Comparison of ENCODE assay signal across 26 cellular contexts in genomic region chr3:37103103-37103815, GRCh38.
DNase-seq lines count a peak whose midpoint lies in the region; ATAC-seq and TF ChIP-seq lines count a peak whose summit lies in the region.
"Had no signal": no experiment of that assay in that cellular context is flagged by ENCODE, and none has a peak within 500 bp of the region (broad histone marks: within the 10 kb centered on the region; RNA-seq: fewer than 3 reads in every experiment).

No MANE protein-coding gene starts in this region.

- H3K4me1 ChIP-seq in Caco-2 (no peaks in the 10 kb centered on the region), IMR-90 (ENCODE audit: control insufficient read depth, insufficient read depth, low read length) (peaks cover 4% of the 10 kb centered on the region; the same call in 1 of the 2 replicates), parathyroid adenoma (peaks cover 15% of the 10 kb centered on the region)
- no peaks in the 10 kb centered on the region for H3K4me1 ChIP-seq in effector memory CD4-positive, alpha-beta T cell (ENCODE audit: control insufficient read depth, insufficient read depth, low read length, poor library complexity, severe bottlenecking)
- H3K4me1 ChIP-seq: BE2C, psoas muscle, sigmoid colon, testis, vagina had no signal

- H3K4ac ChIP-seq in IMR-90 (ENCODE audit: low read depth, low read length) = no peak overlapping the region; the same call in 1 of the 2 replicates

- no peak overlapping the region for H3K4me2 ChIP-seq in IMR-90 (ENCODE audit: low read depth, low read length)
- H3K4me2 ChIP-seq in parathyroid adenoma (ENCODE audit: low read length) = no peak overlapping the region
- H3K4me2 ChIP-seq: PC-9 had no signal

- TF ChIP-seq POLR2A in IMR-90 (IDR thresholded peaks at IDR 0.05; ENCODE audit: low read depth, low read length) = no peak

- no peak for ATAC-seq in IMR-90 (ENCODE audit: low read depth)
- no peak for ATAC-seq in HG03457 (IDR thresholded peaks at IDR 0.05; ENCODE audit: unreplicated experiment)
- no peak for ATAC-seq in GM18519 (IDR thresholded peaks at IDR 0.05; ENCODE audit: low FRiP score, unreplicated experiment)
- ATAC-seq: HepG2; psoas muscle; Right ventricle myocardium inferior; stimulated activated naive CD8-positive, alpha-beta T cell treated with anti-CD3 and anti-CD28 coated beads, Interleukin-15, Interleukin-2, amounts not matched to agents 100 U/mL and 50 U/mL, for 24 hours had no signal

- no peaks in the 10 kb centered on the region for H3K9me3 Mint-ChIP-seq in Caco-2 (ENCODE audit: unreplicated experiment)
- no peaks in the 10 kb centered on the region for H3K9me3 Mint-ChIP-seq in activated CD4-positive, alpha-beta T cell treated with anti-CD3 and anti-CD28 coated beads, Interleukin-2, amount 10 ng/mL, durations not matched to agents 7 days and 5 days
- H3K9me3 Mint-ChIP-seq: activated naive CD4-positive, alpha-beta T cell treated with anti-CD3 and anti-CD28 coated beads, Interleukin-2, amount 10 ng/mL, durations not matched to agents 7 days and 5 days; brain had no signal

- H3K9ac ChIP-seq in IMR-90 (ENCODE audit: low read depth, low read length) (no peak overlapping the region), parathyroid adenoma (no peak overlapping the region)

- peaks cover 15 to 52% of the 10 kb centered on the region in 2 experiments for H3K79me1 ChIP-seq in IMR-90 (ENCODE audit: low read depth in 1 of 2, low read length in 2 of 2)

- BruUV-seq in Caco-2 (replicated peaks; lab: Mats Ljungman, UMichigan) = no TSS peak
- no TSS peak for BruUV-seq in IMR-90 (replicated peaks; lab: Mats Ljungman, UMichigan)

- H3K18ac ChIP-seq in IMR-90 (ENCODE audit: low read depth, low read length) = no peak overlapping the region

- DNase-seq in Caco-2 (no peak), IMR-90 (no peak), kidney glomerular epithelial cell (lab: John Stamatoyannopoulos, UW) (peak; percentile 46)
- no peak for DNase-seq in effector memory CD4-positive, alpha-beta T cell
- DNase-seq in activated CD4-positive, alpha-beta T cell treated with anti-CD3 and anti-CD28 coated beads, Interleukin-2, amount 10 ng/mL, durations not matched to agents 7 days and 5 days = no peak
- DNase-seq: activated CD4-positive, alpha-beta T cell treated with anti-CD3 and anti-CD28 coated beads, Interleukin-2, amount 50 U/mL, for 1 hour; activated naive CD4-positive, alpha-beta T cell treated with anti-CD3 and anti-CD28 coated beads, Interleukin-2, amount 10 ng/mL, durations not matched to agents 7 days and 5 days; BE2C; islet precursor cell; NCI-H1105 treated with DMSO at 0.1 percent for 48 hours; NCI-H1930; NCI-H524; NK-92 treated with Interleukin-12 subunit alpha and Interleukin-12 subunit beta, amount 100 ng/mL, for 24 hours; PC-9; psoas muscle; sigmoid colon; stimulated activated naive CD8-positive, alpha-beta T cell treated with anti-CD3 and anti-CD28 coated beads, Interleukin-15, Interleukin-2, amounts not matched to agents 100 U/mL and 50 U/mL, for 24 hours; testis had no signal

- H3K27ac ChIP-seq in IMR-90 (ENCODE audit: insufficient read depth, low read length) (no peak overlapping the region), parathyroid adenoma (peak overlapping the region; percentile 63)
- no peak overlapping the region for H3K27ac ChIP-seq in effector memory CD4-positive, alpha-beta T cell (ENCODE audit: insufficient read depth, low read length, poor library complexity, severe bottlenecking)
- H3K27ac ChIP-seq: epithelial cell of prostate, PC-9, psoas muscle, sigmoid colon, testis, vagina had no signal

- 92% methylated on average over 2 of the region's 2 CpGs; no CpG with 5 or more reads in 1 of the 2 experiments for WGBS in IMR-90 (ENCODE audit: extremely low coverage in 2 of 2, insufficient read length in 1 of 2), 2 experiments

- H2BK20ac ChIP-seq in IMR-90 (ENCODE audit: low read depth, low read length) = no peak overlapping the region

- no peak overlapping the region for H2AK9ac ChIP-seq in IMR-90 (replicated peaks; ENCODE audit: low read depth, low read length, poor library complexity)

- no peak for TF ChIP-seq CTCF in Caco-2 (IDR thresholded peaks at IDR 0.05; ENCODE audit: insufficient read depth in 1 of 2, low read depth in 1 of 2, low read length in 1 of 2, severe bottlenecking in 1 of 2, unreplicated experiment in 1 of 2)
- TF ChIP-seq CTCF in IMR-90 (conservative IDR thresholded peaks at IDR 0.05; ENCODE audit: low read depth, low read length) = no peak
- no peak for TF ChIP-seq CTCF in parathyroid adenoma (IDR thresholded peaks at IDR 0.05)

- no peaks in the 10 kb centered on the region for H3K79me2 ChIP-seq in parathyroid adenoma

- H3K4me3 Mint-ChIP-seq in Caco-2 (ENCODE audit: unreplicated experiment) = no peak overlapping the region
- no peak overlapping the region for H3K4me3 Mint-ChIP-seq in activated CD4-positive, alpha-beta T cell treated with anti-CD3 and anti-CD28 coated beads, Interleukin-2, amount 10 ng/mL, durations not matched to agents 7 days and 5 days
- H3K4me3 Mint-ChIP-seq: activated naive CD4-positive, alpha-beta T cell treated with anti-CD3 and anti-CD28 coated beads, Interleukin-2, amount 10 ng/mL, durations not matched to agents 7 days and 5 days; brain had no signal

- no peaks in the 10 kb centered on the region for H3K27me3 ChIP-seq in Caco-2 (replicated peaks; ENCODE audit: control insufficient read depth, insufficient read depth, low read length)
- H3K27me3 ChIP-seq in IMR-90 (ENCODE audit: control insufficient read depth, insufficient read depth, low read length) = no peaks in the 10 kb centered on the region
- H3K27me3 ChIP-seq in parathyroid adenoma (ENCODE audit: control insufficient read depth, insufficient read depth, low read length) = no peaks in the 10 kb centered on the region
- no peaks in the 10 kb centered on the region for H3K27me3 ChIP-seq in effector memory CD4-positive, alpha-beta T cell (replicated peaks; ENCODE audit: control insufficient read depth, insufficient read depth, low read length, poor library complexity, severe bottlenecking)
- H3K27me3 ChIP-seq: BE2C, sigmoid colon, testis, vagina had no signal

- no peaks in the 10 kb centered on the region; the same call in 1 of the 2 replicates for H4K20me1 ChIP-seq in IMR-90 (ENCODE audit: insufficient read depth, low read length)

- H3K9me1 ChIP-seq in IMR-90 (ENCODE audit: insufficient read depth, low read length) = peaks cover 3% of the 10 kb centered on the region; the same call in 1 of the 2 replicates

- H2BK15ac ChIP-seq in IMR-90 (ENCODE audit: low read depth, low read length) = no peak overlapping the region

- H3K9me3 ChIP-seq in Caco-2 = no peaks in the 10 kb centered on the region; the same call in 1 of the 2 replicates
- no peaks in the 10 kb centered on the region for H3K9me3 ChIP-seq in IMR-90 (ENCODE audit: control insufficient read depth, insufficient read depth, low read length)
- no peaks in the 10 kb centered on the region for H3K9me3 ChIP-seq in parathyroid adenoma (ENCODE audit: control insufficient read depth, low read length)
- H3K9me3 ChIP-seq in effector memory CD4-positive, alpha-beta T cell (ENCODE audit: control insufficient read depth, low read length) = no peaks in the 10 kb centered on the region
- H3K9me3 ChIP-seq: BE2C, psoas muscle, sigmoid colon, testis, vagina had no signal

- no peak overlapping the region for H4K91ac ChIP-seq in IMR-90 (ENCODE audit: insufficient read depth, low read depth, low read length)

- H2AFZ ChIP-seq in IMR-90 (replicated peaks; ENCODE audit: low read length, poor library complexity) = no peak overlapping the region
- H2AFZ ChIP-seq in parathyroid adenoma = peak overlapping the region; percentile 4
- H2AFZ ChIP-seq: PC-9 had no signal

- no peak overlapping the region for H2AK5ac ChIP-seq in IMR-90 (ENCODE audit: low read depth, low read length)

- CTCF ChIA-PET in Caco-2 (lab: Charles Lee) (no interaction called here), IMR-90 (lab: Yijun Ruan, JAX) (interaction anchor here (1.1 kb wide), 1 partner anchor 110 kb away, joined by 8 read pairs; no protein-coding TSS in a partner anchor)
- CTCF ChIA-PET in activated CD4-positive, alpha-beta T cell treated with anti-CD3 and anti-CD28 coated beads, Interleukin-2, amount 10 ng/mL, durations not matched to agents 7 days and 5 days (lab: Charles Lee) = no interaction called here

- H3K36me3 Mint-ChIP-seq in Caco-2 (ENCODE audit: insufficient read depth, unreplicated experiment) = no peaks in the 10 kb centered on the region
- no peaks in the 10 kb centered on the region for H3K36me3 Mint-ChIP-seq in activated CD4-positive, alpha-beta T cell treated with anti-CD3 and anti-CD28 coated beads, Interleukin-2, amount 10 ng/mL, durations not matched to agents 7 days and 5 days (ENCODE audit: low read depth)
- H3K36me3 Mint-ChIP-seq: activated naive CD4-positive, alpha-beta T cell treated with anti-CD3 and anti-CD28 coated beads, Interleukin-2, amount 10 ng/mL, durations not matched to agents 7 days and 5 days had no signal

- intact Hi-C loops in Caco-2 (cut with micrococcal nuclease; ENCODE audit: unreplicated experiment) (no loop called here), IMR-90 (cut with micrococcal nuclease) (no loop called here)

- no peak overlapping the region for H2BK5ac ChIP-seq in IMR-90 (ENCODE audit: low read depth, low read length, poor library complexity, severe bottlenecking)

- no peak overlapping the region for H2BK120ac ChIP-seq in IMR-90 (ENCODE audit: low read depth, low read length)

- H3K27me3 Mint-ChIP-seq in Caco-2 (ENCODE audit: insufficient read depth, unreplicated experiment) = no peaks in the 10 kb centered on the region
- no peaks in the 10 kb centered on the region for H3K27me3 Mint-ChIP-seq in activated CD4-positive, alpha-beta T cell treated with anti-CD3 and anti-CD28 coated beads, Interleukin-2, amount 10 ng/mL, durations not matched to agents 7 days and 5 days
- H3K27me3 Mint-ChIP-seq: activated naive CD4-positive, alpha-beta T cell treated with anti-CD3 and anti-CD28 coated beads, Interleukin-2, amount 10 ng/mL, durations not matched to agents 7 days and 5 days; brain had no signal

- H3K14ac ChIP-seq in IMR-90 (replicated peaks; ENCODE audit: low read depth, low read length) = no peak overlapping the region

- no peak overlapping the region for H3K23ac ChIP-seq in IMR-90 (ENCODE audit: low read depth, low read length)

- in situ Hi-C loops in IMR-90 (cut with MboI; ENCODE audit: low sequenced_read_pairs) = no loop called here

- peak overlapping the region; percentile 17; the same call in 1 of the 2 replicates for H4K5ac ChIP-seq in IMR-90 (ENCODE audit: low read depth, low read length)

- peak overlapping the region in 1 of 2 experiments; percentile 3; a peak in 1 of 4 replicates for H4K8ac ChIP-seq in IMR-90 (ENCODE audit: low read depth in 2 of 2, low read length in 2 of 2)

- dilution Hi-C loops in IMR-90 (cut with HindIII; ENCODE audit: low sequenced_read_pairs, unreplicated experiment) = no loop called here

- no peaks in the 10 kb centered on the region for H3K36me3 ChIP-seq in Caco-2 (ENCODE audit: control insufficient read depth, insufficient read depth, low read length)
- H3K36me3 ChIP-seq in IMR-90 (ENCODE audit: control insufficient read depth, insufficient read depth, low read length) = peaks cover 3% of the 10 kb centered on the region
- H3K36me3 ChIP-seq in parathyroid adenoma (ENCODE audit: control insufficient read depth, insufficient read depth, low read length) = no peaks in the 10 kb centered on the region
- H3K36me3 ChIP-seq in effector memory CD4-positive, alpha-beta T cell (ENCODE audit: control insufficient read depth, insufficient read depth, low read length) = no peaks in the 10 kb centered on the region
- H3K36me3 ChIP-seq: BE2C, sigmoid colon, vagina had no signal

- H3K4me1 Mint-ChIP-seq in Caco-2 (ENCODE audit: low read depth, unreplicated experiment) = peaks cover 7% of the 10 kb centered on the region
- H3K4me1 Mint-ChIP-seq in activated CD4-positive, alpha-beta T cell treated with anti-CD3 and anti-CD28 coated beads, Interleukin-2, amount 10 ng/mL, durations not matched to agents 7 days and 5 days = no peaks in the 10 kb centered on the region
- H3K4me1 Mint-ChIP-seq: activated naive CD4-positive, alpha-beta T cell treated with anti-CD3 and anti-CD28 coated beads, Interleukin-2, amount 10 ng/mL, durations not matched to agents 7 days and 5 days; brain had no signal

- H3K4me3 ChIP-seq in Caco-2 (ENCODE audit: low read depth, low read length) = no peak overlapping the region
- no peak overlapping the region for H3K4me3 ChIP-seq in IMR-90 (ENCODE audit: insufficient read depth, low read depth, low read length)
- H3K4me3 ChIP-seq in parathyroid adenoma (ENCODE audit: low read depth, low read length) = no peak overlapping the region
- H3K4me3 ChIP-seq in effector memory CD4-positive, alpha-beta T cell (ENCODE audit: insufficient read depth, low read depth, low read length, poor library complexity, severe bottlenecking) = no peak overlapping the region
- H3K4me3 ChIP-seq: PC-9, psoas muscle, sigmoid colon, testis, vagina had no signal

- no peak overlapping the region for H3K56ac ChIP-seq in IMR-90 (ENCODE audit: extremely low read depth, insufficient read depth, low read length)

- H3K27ac Mint-ChIP-seq in Caco-2 (ENCODE audit: unreplicated experiment) = peak overlapping the region; percentile 16
- H3K27ac Mint-ChIP-seq in activated CD4-positive, alpha-beta T cell treated with anti-CD3 and anti-CD28 coated beads, Interleukin-2, amount 10 ng/mL, durations not matched to agents 7 days and 5 days = no peak overlapping the region
- H3K27ac Mint-ChIP-seq: activated naive CD4-positive, alpha-beta T cell treated with anti-CD3 and anti-CD28 coated beads, Interleukin-2, amount 10 ng/mL, durations not matched to agents 7 days and 5 days; brain had no signal

- POLR2A ChIA-PET in Caco-2 (lab: Charles Lee) = no interaction called here
- POLR2A ChIA-PET in IMR-90 (lab: Charles Lee; ENCODE audit: unreplicated experiment) = no interaction called here
- POLR2A ChIA-PET in activated CD4-positive, alpha-beta T cell treated with anti-CD3 and anti-CD28 coated beads, Interleukin-2, amount 10 ng/mL, durations not matched to agents 7 days and 5 days (lab: Charles Lee) = no interaction called here

- no peak for TF ChIP-seq RAD21 in IMR-90 (IDR thresholded peaks at IDR 0.05; ENCODE audit: low read length)
